In the genomic region with DNA sequence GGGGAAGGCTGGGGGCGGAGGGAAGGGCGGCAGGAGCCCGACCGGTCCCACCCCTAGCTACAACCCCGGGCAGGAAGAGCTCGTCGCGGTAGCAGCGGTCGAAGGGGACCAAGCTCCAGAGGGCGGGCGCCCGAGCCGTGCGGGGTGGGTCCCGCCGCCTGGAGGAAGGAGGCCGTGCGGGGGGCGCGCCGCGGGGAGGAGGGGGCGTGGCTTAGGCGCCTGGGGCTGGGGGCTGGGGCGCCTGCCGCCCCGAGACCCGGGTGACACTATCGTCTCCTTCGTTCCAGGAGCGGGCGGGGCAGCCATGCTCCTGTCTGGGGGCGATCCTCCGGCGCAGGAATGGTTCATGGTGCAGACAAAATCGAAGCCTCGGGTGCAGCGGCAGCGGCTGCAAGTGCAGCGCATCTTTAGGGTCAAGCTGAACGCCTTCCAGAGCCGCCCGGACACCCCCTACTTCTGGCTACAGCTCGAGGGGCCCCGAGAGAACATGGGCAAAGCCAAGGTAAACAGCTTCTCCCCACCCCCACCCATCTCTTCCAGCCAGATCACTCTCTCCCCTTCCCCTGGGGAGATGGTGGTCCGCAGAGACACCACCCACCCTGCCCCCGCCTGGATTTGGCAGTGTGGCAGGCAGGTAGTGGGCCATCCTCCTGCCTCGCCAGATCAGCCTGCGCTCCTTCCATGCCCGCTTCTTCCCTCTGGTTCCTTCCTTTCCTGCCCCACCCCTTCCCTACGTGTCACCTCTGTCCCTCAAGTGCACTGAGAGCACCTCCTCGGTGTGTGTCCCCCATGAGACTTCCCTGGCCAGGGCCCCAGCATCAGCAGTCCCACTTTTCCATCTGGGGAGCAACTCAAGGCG, we compare ENCODE assay signal across 8 cellular contexts. TPM values are rescaled to one million over a fixed set of nuclear protein-coding genes. Genes with fewer than 3 reads are reported as not detected.
DNase-seq lines count a peak whose midpoint lies in the region; ATAC-seq, FAIRE-seq and TF ChIP-seq lines count a peak whose summit lies in the region.

A gene (plus strand): TSS at position 61 of the 859 bp plus-strand sequence. CDS start 244 bp downstream, at position 305.

- H3K27ac ChIP-seq in CD4-positive, alpha-beta T cell (ENCODE audit: low read depth, low read length): no peak within 1 kb of the TSS

- ATAC-seq in CD4-positive, alpha-beta T cell (ENCODE audit: poor library complexity): peak; percentile 86
- ATAC-seq in natural killer cell treated with Interleukin-12 subunit alpha and Interleukin-12 subunit beta and Interleukin-15 and Interleukin-18, amount 100 ng/mL, for 72 hours: peak; percentile 69 to 82
- ATAC-seq in GM18858 (IDR thresholded peaks at IDR 0.05; ENCODE audit: unreplicated experiment): no peak

- peaks cover 6% of the 10 kb centered on the region for H3K27me3 Mint-ChIP-seq in CD4-positive, alpha-beta T cell
- H3K27me3 Mint-ChIP-seq in natural killer cell treated with Interleukin-12 subunit alpha and Interleukin-12 subunit beta and Interleukin-15 and Interleukin-18, amount 100 ng/mL, for 72 hours: peaks cover 22 to 24% of the 10 kb centered on the region in 2 donors

- no peaks in the 10 kb centered on the region for H3K9me3 Mint-ChIP-seq in CD4-positive, alpha-beta T cell
- H3K9me3 Mint-ChIP-seq in natural killer cell treated with Interleukin-12 subunit alpha and Interleukin-12 subunit beta and Interleukin-15 and Interleukin-18, amount 100 ng/mL, for 72 hours: no peaks in the 10 kb centered on the region

- CTCF ChIA-PET in CD4-positive, alpha-beta T cell (lab: Charles Lee): interaction anchor here (0.6 to 1.1 kb wide), 2 partner anchors 33 to 37 kb away, joined by 3 read pairs; no protein-coding TSS in a partner anchor

- TF ChIP-seq CTCF in CD4-positive, alpha-beta T cell (IDR thresholded peaks at IDR 0.05): no peak
- TF ChIP-seq CTCF in fibroblast of pulmonary artery (IDR thresholded peaks at IDR 0.05; ENCODE audit: low read length, missing control alignments): no peak

- H3K4me3 Mint-ChIP-seq in CD4-positive, alpha-beta T cell: peak within 1 kb of the TSS; percentile 84
- H3K4me3 Mint-ChIP-seq in natural killer cell treated with Interleukin-12 subunit alpha and Interleukin-12 subunit beta and Interleukin-15 and Interleukin-18, amount 100 ng/mL, for 72 hours: peak within 1 kb of the TSS; percentile 43

- POLR2A ChIA-PET in CD4-positive, alpha-beta T cell (lab: Charles Lee): interaction anchor here (0.7 to 1.5 kb wide), 4 partner anchors 10 to 38 kb away, joined by 3 to 9 read pairs (median 4); a partner anchor contains a TSS

- intact Hi-C loops in CD4-positive, alpha-beta T cell (cut with DNase I, micrococcal nuclease): no loop called here

- FAIRE-seq in urothelium cell line (lab: Jason Lieb, UNC): no peak

- no peaks in the 10 kb centered on the region for H3K27me3 ChIP-seq in CD4-positive, alpha-beta T cell (ENCODE audit: control insufficient read depth, insufficient read depth, low read length)

- no peaks in the 10 kb centered on the region for H3K36me3 Mint-ChIP-seq in CD4-positive, alpha-beta T cell (ENCODE audit: low read depth)
- no peaks in the 10 kb centered on the region for H3K36me3 Mint-ChIP-seq in natural killer cell treated with Interleukin-12 subunit alpha and Interleukin-12 subunit beta and Interleukin-15 and Interleukin-18, amount 100 ng/mL, for 72 hours

- H3K27ac Mint-ChIP-seq in CD4-positive, alpha-beta T cell: no peak within 1 kb of the TSS
- no peak within 1 kb of the TSS for H3K27ac Mint-ChIP-seq in natural killer cell treated with Interleukin-12 subunit alpha and Interleukin-12 subunit beta and Interleukin-15 and Interleukin-18, amount 100 ng/mL, for 72 hours

- peak in 9 of 10 experiments; percentile 3 to 43 (median 18) for DNase-seq in CD4-positive, alpha-beta T cell
- DNase-seq in NCI-H1105 (lab: John Stamatoyannopoulos, UW): peak; percentile 29
- peak; percentile 14 for DNase-seq in activated effector memory CD4-positive, alpha-beta T cell treated with Interleukin-2 at 50 U/mL for 16 hours
- peak; percentile 65 for DNase-seq in fibroblast of pulmonary artery (ENCODE audit: low read depth)
- no peak for DNase-seq in natural killer cell treated with Interleukin-12 subunit alpha and Interleukin-12 subunit beta and Interleukin-15 and Interleukin-18, amount 100 ng/mL, for 72 hours (ENCODE audit: low spot score)
- peak; percentile 64 for DNase-seq in urothelium cell line (ENCODE audit: low spot score)
- DNase-seq in kidney glomerular epithelial cell (lab: John Stamatoyannopoulos, UW): no peak

- peaks cover 8% of the 10 kb centered on the region for H3K4me1 Mint-ChIP-seq in CD4-positive, alpha-beta T cell (ENCODE audit: low read depth)
- peaks cover 5 to 7% of the 10 kb centered on the region in 2 donors for H3K4me1 Mint-ChIP-seq in natural killer cell treated with Interleukin-12 subunit alpha and Interleukin-12 subunit beta and Interleukin-15 and Interleukin-18, amount 100 ng/mL, for 72 hours (ENCODE audit: low read depth in 2 of 2)

- no peaks in the 10 kb centered on the region for H3K9me3 ChIP-seq in CD4-positive, alpha-beta T cell (ENCODE audit: control insufficient read depth, low read length)

- peak within 1 kb of the TSS; percentile 72 for H3K4me3 ChIP-seq in fibroblast of pulmonary artery (replicated peaks; ENCODE audit: low read depth, low read length)

RNA-seq across cellular contexts. Expression of the gene that starts here (rescaled TPM):
- under 1 TPM; 0.08 to 0.25 TPM for total RNA-seq in CD4-positive, alpha-beta T cell
- total RNA-seq in natural killer cell treated with Interleukin-12 subunit alpha and Interleukin-12 subunit beta and Interleukin-15 and Interleukin-18, amount 100 ng/mL, for 72 hours: under 1 TPM in 1 of 2 donors, not detected in 1; 0.11 TPM

Comparison
In these comparisons a context has a peak if more than half of its experiments do, and no peak if none do; other contexts are left out.
1. Peak in DNase-seq and ATAC-seq in CD4-positive, alpha-beta T cell; RNA of the gene not detected or under 1 TPM.
2. Peak in ATAC-seq in natural killer cell treated with Interleukin-12 subunit alpha and Interleukin-12 subunit beta and Interleukin-15 and Interleukin-18, amount 100 ng/mL, for 72 hours; RNA of the gene not detected or under 1 TPM.
3. DNase-seq: peak in NCI-H1105 (single experiment), activated effector memory CD4-positive, alpha-beta T cell treated with Interleukin-2 at 50 U/mL for 16 hours (single experiment), fibroblast of pulmonary artery (single experiment) and urothelium cell line (single experiment); none in natural killer cell treated with Interleukin-12 subunit alpha and Interleukin-12 subunit beta and Interleukin-15 and Interleukin-18, amount 100 ng/mL, for 72 hours (single experiment) and kidney glomerular epithelial cell (single experiment).